8 cellular contexts compared by ENCODE assay signal in genomic region chr17:64506201-64506575, GRCh38. TPM values are rescaled to one million over a fixed set of nuclear protein-coding genes. Genes with fewer than 3 reads are reported as not detected.
DNase-seq lines count a peak whose midpoint lies in the region; ATAC-seq and TF ChIP-seq lines count a peak whose summit lies in the region.

Gene DDX5, minus strand, starts transcription at chr17:64506289. Its CDS starts 170 bp downstream, at chr17:64506119.

- peak within 1 kb of the TSS; percentile 95 for H3K9ac ChIP-seq in fibroblast of lung (ENCODE audit: insufficient read depth, low read length)

- H2AFZ ChIP-seq in fibroblast of lung (ENCODE audit: low read length): peak within 1 kb of the TSS; percentile 78

- peak within 1 kb of the TSS; percentile 97 for H3K27ac ChIP-seq in fibroblast of lung (ENCODE audit: insufficient read depth, low read length)
- peak within 1 kb of the TSS; percentile 100 for H3K27ac ChIP-seq in naive thymus-derived CD4-positive, alpha-beta T cell (ENCODE audit: low read depth, low read length)

- peaks cover 50% of the 10 kb centered on the region for H3K4me1 Mint-ChIP-seq in activated T-helper 1 cell treated with anti-CD3 and anti-CD28 coated beads, Interleukin-12 subunit alpha, Interleukin-12 subunit beta, Interleukin-2, Interleukin-4 antibody, amounts not matched to agents 30 ng/mL and 10 ng/mL and 1 ng/mL, durations not matched to agents 14 hours and 24 hours and 36 hours (ENCODE audit: low read depth)
- peaks cover 33 to 84% (median 71%) of the 10 kb centered on the region in 7 donors for H3K4me1 Mint-ChIP-seq in naive thymus-derived CD4-positive, alpha-beta T cell
- peaks cover 43% of the 10 kb centered on the region for H3K4me1 Mint-ChIP-seq in stimulated activated memory B cell treated with anti-CD40 and anti-IgM and Interleukin-4, amounts not matched to agents 10 μg/mL and 1 μg/mL and 100 μg/mL, for 72 hours

- peaks cover 23% of the 10 kb centered on the region for H3K36me3 ChIP-seq in fibroblast of lung (ENCODE audit: control insufficient read depth, insufficient read depth, low read length)
- peaks cover 34 to 72% (median 44%) of the 10 kb centered on the region in 3 experiments for H3K36me3 ChIP-seq in naive thymus-derived CD4-positive, alpha-beta T cell (ENCODE audit: control insufficient read depth in 2 of 3, insufficient read depth in 3 of 3, low read length in 3 of 3)

- no peaks in the 10 kb centered on the region for H3K9me3 Mint-ChIP-seq in activated T-helper 1 cell treated with anti-CD3 and anti-CD28 coated beads, Interleukin-12 subunit alpha, Interleukin-12 subunit beta, Interleukin-2, Interleukin-4 antibody, amounts not matched to agents 30 ng/mL and 10 ng/mL and 1 ng/mL, durations not matched to agents 14 hours and 24 hours and 36 hours
- peaks cover 0 to 29% (median 0%) of the 10 kb centered on the region in 11 donors for H3K9me3 Mint-ChIP-seq in naive thymus-derived CD4-positive, alpha-beta T cell
- no peaks in the 10 kb centered on the region for H3K9me3 Mint-ChIP-seq in stimulated activated memory B cell treated with anti-CD40 and anti-IgM and Interleukin-4, amounts not matched to agents 10 μg/mL and 1 μg/mL and 100 μg/mL, for 72 hours

- intact Hi-C loops in activated T-helper 1 cell treated with anti-CD3 and anti-CD28 coated beads, Interleukin-12 subunit alpha, Interleukin-12 subunit beta, Interleukin-2, Interleukin-4 antibody, amounts not matched to agents 30 ng/mL and 10 ng/mL and 1 ng/mL, durations not matched to agents 14 hours and 24 hours and 36 hours (cut with micrococcal nuclease): loop anchor here (1.0 to 5.0 kb wide), 18 partner anchors 9 to 805 kb away; partner anchors contain the start of genes CCDC47, ERN1, FTSJ3 and GNA13
- intact Hi-C loops in naive thymus-derived CD4-positive, alpha-beta T cell (cut with micrococcal nuclease): loop anchor here (1.0 to 10.0 kb wide), 26 partner anchors 9 to 1055 kb away; partner anchors contain the start of genes ERN1 (in 2 of the 2), FTSJ3 (in 2 of the 2), POLG2 (in 2 of the 2) and PSMC5 (in 2 of the 2)

- H3K4me3 ChIP-seq in fibroblast of lung (replicated peaks in 1 of 4; ENCODE audit: control extremely low read depth in 1 of 4, insufficient read depth in 1 of 4, low read depth in 3 of 4, low read length in 4 of 4): peak within 1 kb of the TSS; percentile 74 to 100 (median 92)
- H3K4me3 ChIP-seq in naive thymus-derived CD4-positive, alpha-beta T cell (ENCODE audit: low read length): peak within 1 kb of the TSS; percentile 98

- H3K4me3 Mint-ChIP-seq in activated T-helper 1 cell treated with anti-CD3 and anti-CD28 coated beads, Interleukin-12 subunit alpha, Interleukin-12 subunit beta, Interleukin-2, Interleukin-4 antibody, amounts not matched to agents 30 ng/mL and 10 ng/mL and 1 ng/mL, durations not matched to agents 14 hours and 24 hours and 36 hours: peak within 1 kb of the TSS; percentile 97
- peak within 1 kb of the TSS; percentile 97 to 100 (median 99) for H3K4me3 Mint-ChIP-seq in naive thymus-derived CD4-positive, alpha-beta T cell
- peak within 1 kb of the TSS; percentile 100 for H3K4me3 Mint-ChIP-seq in stimulated activated memory B cell treated with anti-CD40 and anti-IgM and Interleukin-4, amounts not matched to agents 10 μg/mL and 1 μg/mL and 100 μg/mL, for 72 hours

- no peak for TF ChIP-seq CTCF in fibroblast of lung (conservative IDR thresholded peaks at IDR 0.05 in 1 of 2, IDR thresholded peaks at IDR 0.05 in 1 of 2; ENCODE audit: low read depth in 1 of 2, low read length in 2 of 2)

- H3K4me2 ChIP-seq in fibroblast of lung (ENCODE audit: extremely low read depth, insufficient read depth, low read length): peak within 1 kb of the TSS; percentile 96

- peak; percentile 88 for DNase-seq in DMS53 treated with DMSO at 0.1 percent for 48 hours (lab: John Stamatoyannopoulos, UW; ENCODE audit: unreplicated experiment)
- peak; percentile 100 for DNase-seq in Kasumi-1 (lab: John Stamatoyannopoulos, UW)
- peak; percentile 99 for DNase-seq in RPMI8226
- peak; percentile 96 for DNase-seq in activated T-helper 1 cell treated with anti-CD3 and anti-CD28 coated beads, Interleukin-12 subunit alpha, Interleukin-12 subunit beta, Interleukin-2, Interleukin-4 antibody, amounts not matched to agents 30 ng/mL and 10 ng/mL and 1 ng/mL, durations not matched to agents 14 hours and 24 hours and 36 hours (ENCODE audit: low spot score)
- peak in 1 of 2 donors; percentile 96 for DNase-seq in fibroblast of lung (ENCODE audit: low read depth in 2 of 2)
- DNase-seq in naive thymus-derived CD4-positive, alpha-beta T cell: peak in 8 of 9 donors; percentile 92 to 98 (median 97)

- H3K36me3 Mint-ChIP-seq in activated T-helper 1 cell treated with anti-CD3 and anti-CD28 coated beads, Interleukin-12 subunit alpha, Interleukin-12 subunit beta, Interleukin-2, Interleukin-4 antibody, amounts not matched to agents 30 ng/mL and 10 ng/mL and 1 ng/mL, durations not matched to agents 14 hours and 24 hours and 36 hours (ENCODE audit: low read depth): peaks cover 60% of the 10 kb centered on the region
- peaks cover 14 to 75% (median 50%) of the 10 kb centered on the region in 5 donors for H3K36me3 Mint-ChIP-seq in naive thymus-derived CD4-positive, alpha-beta T cell
- peaks cover 61% of the 10 kb centered on the region for H3K36me3 Mint-ChIP-seq in stimulated activated memory B cell treated with anti-CD40 and anti-IgM and Interleukin-4, amounts not matched to agents 10 μg/mL and 1 μg/mL and 100 μg/mL, for 72 hours

- H3K27me3 ChIP-seq in fibroblast of lung (ENCODE audit: control insufficient read depth, insufficient read depth, low read length): no peaks in the 10 kb centered on the region
- no peaks in the 10 kb centered on the region for H3K27me3 ChIP-seq in naive thymus-derived CD4-positive, alpha-beta T cell (ENCODE audit: control insufficient read depth in 2 of 2, insufficient read depth in 2 of 2, low read length in 2 of 2)

- ATAC-seq in GM21786 (IDR thresholded peaks at IDR 0.05; ENCODE audit: unreplicated experiment): peak; percentile 61
- ATAC-seq in naive thymus-derived CD4-positive, alpha-beta T cell: peak; percentile 83
- peak; percentile 86 for ATAC-seq in stimulated activated memory B cell treated with anti-CD40 and anti-IgM and Interleukin-4, amounts not matched to agents 10 μg/mL and 1 μg/mL and 100 μg/mL, for 72 hours

- peak within 1 kb of the TSS; percentile 99 for H3K27ac Mint-ChIP-seq in activated T-helper 1 cell treated with anti-CD3 and anti-CD28 coated beads, Interleukin-12 subunit alpha, Interleukin-12 subunit beta, Interleukin-2, Interleukin-4 antibody, amounts not matched to agents 30 ng/mL and 10 ng/mL and 1 ng/mL, durations not matched to agents 14 hours and 24 hours and 36 hours
- H3K27ac Mint-ChIP-seq in naive thymus-derived CD4-positive, alpha-beta T cell: peak within 1 kb of the TSS; percentile 99 to 100 (median 100)
- peak within 1 kb of the TSS; percentile 100 for H3K27ac Mint-ChIP-seq in stimulated activated memory B cell treated with anti-CD40 and anti-IgM and Interleukin-4, amounts not matched to agents 10 μg/mL and 1 μg/mL and 100 μg/mL, for 72 hours

- POLR2A ChIA-PET in naive thymus-derived CD4-positive, alpha-beta T cell (lab: Charles Lee): interaction anchor here (0.6 to 5.5 kb wide), 44 partner anchors 9 to 805 kb away, joined by 3 to 224 read pairs (median 6); partner anchors contain the start of genes CCDC47, DDX42, ERN1 and GNA13

- no peaks in the 10 kb centered on the region for H3K9me3 ChIP-seq in fibroblast of lung (ENCODE audit: control insufficient read depth, insufficient read depth, low read depth, low read length)
- H3K9me3 ChIP-seq in naive thymus-derived CD4-positive, alpha-beta T cell (ENCODE audit: control insufficient read depth in 2 of 3, low read length in 3 of 3): no peaks in the 10 kb centered on the region

- peaks cover 84% of the 10 kb centered on the region for H3K79me2 ChIP-seq in fibroblast of lung (ENCODE audit: control insufficient read depth, insufficient read depth, low read length)

- CTCF ChIA-PET in naive thymus-derived CD4-positive, alpha-beta T cell (lab: Charles Lee): interaction anchor here (0.6 to 3.7 kb wide), 6 partner anchors 9 to 763 kb away, joined by 3 to 30 read pairs (median 6); partner anchors contain the start of gene POLG2

- H3K27me3 Mint-ChIP-seq in activated T-helper 1 cell treated with anti-CD3 and anti-CD28 coated beads, Interleukin-12 subunit alpha, Interleukin-12 subunit beta, Interleukin-2, Interleukin-4 antibody, amounts not matched to agents 30 ng/mL and 10 ng/mL and 1 ng/mL, durations not matched to agents 14 hours and 24 hours and 36 hours (ENCODE audit: insufficient read depth): no peaks in the 10 kb centered on the region
- H3K27me3 Mint-ChIP-seq in naive thymus-derived CD4-positive, alpha-beta T cell: peaks cover 0 to 11% (median 0%) of the 10 kb centered on the region in 5 donors
- H3K27me3 Mint-ChIP-seq in stimulated activated memory B cell treated with anti-CD40 and anti-IgM and Interleukin-4, amounts not matched to agents 10 μg/mL and 1 μg/mL and 100 μg/mL, for 72 hours: no peaks in the 10 kb centered on the region

- peaks cover 13% of the 10 kb centered on the region for H4K20me1 ChIP-seq in fibroblast of lung (ENCODE audit: control insufficient read depth, extremely low read depth, insufficient read depth, low read length)

- peaks cover 14% of the 10 kb centered on the region for H3K4me1 ChIP-seq in fibroblast of lung (ENCODE audit: control insufficient read depth, extremely low read depth, insufficient read depth, low read length)
- H3K4me1 ChIP-seq in naive thymus-derived CD4-positive, alpha-beta T cell (ENCODE audit: control insufficient read depth in 2 of 2, insufficient read depth in 2 of 2, low read length in 2 of 2): peaks cover 41 to 45% of the 10 kb centered on the region in 2 donors

RNA-seq across cellular contexts. Expression of gene DDX5, which starts in this region (rescaled TPM):
- 920 and 926 TPM in 2 replicates for total RNA-seq in activated T-helper 1 cell treated with anti-CD3 and anti-CD28 coated beads, Interleukin-12 subunit alpha, Interleukin-12 subunit beta, Interleukin-2, Interleukin-4 antibody, amounts not matched to agents 30 ng/mL and 10 ng/mL and 1 ng/mL, durations not matched to agents 14 hours and 24 hours and 36 hours
- total RNA-seq in fibroblast of lung: 393 and 439 TPM in 2 replicates
- 560 and 598 TPM in 2 replicates for polyA plus RNA-seq in fibroblast of lung
- polyA plus RNA-seq in fibroblast of lung (2012): 398 and 441 TPM in 2 replicates
- polyA minus RNA-seq in fibroblast of lung (ENCODE audit: low replicate concordance): 251 and 297 TPM in 2 replicates
- 1,000 to 10,000 TPM in 4 of 5 experiments, 100 to 1,000 TPM in 1; 781 to 2,704 (median 1,632) TPM for total RNA-seq in naive thymus-derived CD4-positive, alpha-beta T cell
- polyA plus RNA-seq in naive thymus-derived CD4-positive, alpha-beta T cell: 1,000 to 10,000 TPM; 1,423 to 1,510 TPM
